ENCODE assay signal across 11 cellular contexts in the genomic region with DNA sequence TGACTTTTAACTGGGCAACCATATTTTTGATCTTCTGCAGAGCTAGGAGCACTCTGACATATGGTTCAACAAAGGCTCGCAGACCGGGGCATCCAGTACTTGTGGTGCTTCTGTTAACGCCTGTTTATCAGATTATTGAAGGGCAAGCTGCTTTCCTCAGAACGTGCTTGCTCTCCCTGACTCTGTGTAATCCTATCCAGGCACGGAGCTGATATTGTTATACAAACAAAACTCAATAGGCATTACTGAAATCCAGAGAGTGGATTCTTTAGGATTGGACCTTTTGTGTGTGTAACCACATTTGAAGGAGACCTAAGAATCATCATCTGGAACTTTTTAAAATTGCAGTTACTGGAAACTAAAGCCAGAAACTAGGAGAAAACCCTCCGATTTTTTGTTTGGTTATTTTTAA.
DNase-seq lines count a peak whose midpoint lies in the region; ATAC-seq, FAIRE-seq and TF ChIP-seq lines count a peak whose summit lies in the region.
"Had no signal": no experiment of that assay in that cellular context is flagged by ENCODE, and none has a peak within 500 bp of the region (broad histone marks: within the 10 kb centered on the region; RNA-seq: fewer than 3 reads in every experiment).

No MANE protein-coding gene starts in this region.

- POLR2A ChIA-PET in WTC11 (lab: Charles Lee) = no interaction called here

- no peak for FAIRE-seq in urothelium cell line (lab: Jason Lieb, UNC)
- FAIRE-seq: bronchial epithelial cell, HTR-8/SVneo had no signal

- H3K9me3 Mint-ChIP-seq in WTC11 = no peaks in the 10 kb centered on the region

- peaks cover 62 to 64% of the 10 kb centered on the region in 2 donors for H3K4me1 ChIP-seq in thyroid gland

- peak; percentile 41 for DNase-seq in NCI-H146 treated with DMSO at 0.1 percent for 48 hours (lab: John Stamatoyannopoulos, UW; ENCODE audit: unreplicated experiment)
- no peak for DNase-seq in WTC11 (ENCODE audit: low spot score)
- peak; percentile 66 for DNase-seq in left kidney (ENCODE audit: low read depth, low spot score)
- peak in 1 of 2 donors; percentile 30 for DNase-seq in thyroid gland
- DNase-seq in cerebellar nuclear complex (lab: John Stamatoyannopoulos, UW) = no peak
- DNase-seq in urothelium cell line (ENCODE audit: low spot score) = no peak
- DNase-seq: activated CD4-positive, alpha-beta T cell treated with anti-CD3 and anti-CD28 coated beads for 4 hours; OCI-M1 had no signal

- H3K27me3 Mint-ChIP-seq in WTC11 (ENCODE audit: low read depth) = no peaks in the 10 kb centered on the region

- peak overlapping the region; percentile 12; the same call in 1 of the 2 replicates for H3K4me3 Mint-ChIP-seq in WTC11

- no peak for ATAC-seq in WTC11
- ATAC-seq in HG03175 (IDR thresholded peaks at IDR 0.05; ENCODE audit: unreplicated experiment) = no peak

- TF ChIP-seq POLR2A in thyroid gland (IDR thresholded peaks at IDR 0.05) = no peak

- intact Hi-C loops in thyroid gland (cut with DNase I) = no loop called here

- H3K4me3 ChIP-seq in thyroid gland (replicated peaks in 1 of 3) = no peak overlapping the region

- H3K36me3 Mint-ChIP-seq in WTC11 = no peaks in the 10 kb centered on the region

- TF ChIP-seq CTCF in WTC11 (IDR thresholded peaks at IDR 0.05) = no peak
- TF ChIP-seq CTCF in thyroid gland (IDR thresholded peaks at IDR 0.05) = no peak

- no peaks in the 10 kb centered on the region for H3K27me3 ChIP-seq in thyroid gland

- peaks cover 91% of the 10 kb centered on the region for H3K4me1 Mint-ChIP-seq in WTC11

- H3K36me3 ChIP-seq in thyroid gland = no peaks in the 10 kb centered on the region

- no peaks in the 10 kb centered on the region for H3K9me3 ChIP-seq in thyroid gland

- peak overlapping the region; percentile 48 to 78 (median 61) for H3K27ac ChIP-seq in thyroid gland

- CTCF ChIA-PET in WTC11 (lab: Charles Lee) = no interaction called here

- 22 to 29% methylated on average over 6 of the region's 6 CpGs for WGBS in thyroid gland, 2 donors

- 0 out of 2 replicates have a peak overlapping the region, but pooled peaks have one; percentile 15 for H3K27ac Mint-ChIP-seq in WTC11

TF ChIP-seq in WTC11, 78 proteins besides CTCF, POLR2A, EP300 and RAD21:
- TF ChIP-seq, protein P1, sequence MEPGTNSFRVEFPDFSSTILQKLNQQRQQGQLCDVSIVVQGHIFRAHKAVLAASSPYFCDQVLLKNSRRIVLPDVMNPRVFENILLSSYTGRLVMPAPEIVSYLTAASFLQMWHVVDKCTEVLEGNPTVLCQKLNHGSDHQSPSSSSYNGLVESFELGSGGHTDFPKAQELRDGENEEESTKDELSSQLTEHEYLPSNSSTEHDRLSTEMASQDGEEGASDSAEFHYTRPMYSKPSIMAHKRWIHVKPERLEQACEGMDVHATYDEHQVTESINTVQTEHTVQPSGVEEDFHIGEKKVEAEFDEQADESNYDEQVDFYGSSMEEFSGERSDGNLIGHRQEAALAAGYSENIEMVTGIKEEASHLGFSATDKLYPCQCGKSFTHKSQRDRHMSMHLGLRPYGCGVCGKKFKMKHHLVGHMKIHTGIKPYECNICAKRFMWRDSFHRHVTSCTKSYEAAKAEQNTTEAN (CRISPR knock-in tag; IDR thresholded peaks at IDR 0.05) = no peak
- TF ChIP-seq CBFB (CRISPR knock-in tag; IDR thresholded peaks at IDR 0.05; ENCODE audit: low read depth) (no peak), JAZF1 (CRISPR knock-in tag; IDR thresholded peaks at IDR 0.05) (no peak), ETV6 (CRISPR knock-in tag; IDR thresholded peaks at IDR 0.05) (no peak), ZBTB21 (CRISPR knock-in tag; IDR thresholded peaks at IDR 0.05; ENCODE audit: borderline replicate concordance) (no peak)
- TF ChIP-seq, protein P2, sequence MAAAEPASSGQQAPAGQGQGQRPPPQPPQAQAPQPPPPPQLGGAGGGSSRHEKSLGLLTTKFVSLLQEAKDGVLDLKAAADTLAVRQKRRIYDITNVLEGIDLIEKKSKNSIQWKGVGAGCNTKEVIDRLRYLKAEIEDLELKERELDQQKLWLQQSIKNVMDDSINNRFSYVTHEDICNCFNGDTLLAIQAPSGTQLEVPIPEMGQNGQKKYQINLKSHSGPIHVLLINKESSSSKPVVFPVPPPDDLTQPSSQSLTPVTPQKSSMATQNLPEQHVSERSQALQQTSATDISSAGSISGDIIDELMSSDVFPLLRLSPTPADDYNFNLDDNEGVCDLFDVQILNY (CRISPR knock-in tag; IDR thresholded peaks at IDR 0.05) = no peak

Comparison
In these comparisons a context has a peak if more than half of its experiments do, and no peak if none do; other contexts are left out.
1. DNase-seq: peak in NCI-H146 treated with DMSO at 0.1 percent for 48 hours (single experiment) and left kidney (single experiment); none in WTC11 (single experiment), cerebellar nuclear complex (0 of 2) and urothelium cell line (single experiment).